8 cellular contexts compared by ENCODE assay signal in the genomic region with DNA sequence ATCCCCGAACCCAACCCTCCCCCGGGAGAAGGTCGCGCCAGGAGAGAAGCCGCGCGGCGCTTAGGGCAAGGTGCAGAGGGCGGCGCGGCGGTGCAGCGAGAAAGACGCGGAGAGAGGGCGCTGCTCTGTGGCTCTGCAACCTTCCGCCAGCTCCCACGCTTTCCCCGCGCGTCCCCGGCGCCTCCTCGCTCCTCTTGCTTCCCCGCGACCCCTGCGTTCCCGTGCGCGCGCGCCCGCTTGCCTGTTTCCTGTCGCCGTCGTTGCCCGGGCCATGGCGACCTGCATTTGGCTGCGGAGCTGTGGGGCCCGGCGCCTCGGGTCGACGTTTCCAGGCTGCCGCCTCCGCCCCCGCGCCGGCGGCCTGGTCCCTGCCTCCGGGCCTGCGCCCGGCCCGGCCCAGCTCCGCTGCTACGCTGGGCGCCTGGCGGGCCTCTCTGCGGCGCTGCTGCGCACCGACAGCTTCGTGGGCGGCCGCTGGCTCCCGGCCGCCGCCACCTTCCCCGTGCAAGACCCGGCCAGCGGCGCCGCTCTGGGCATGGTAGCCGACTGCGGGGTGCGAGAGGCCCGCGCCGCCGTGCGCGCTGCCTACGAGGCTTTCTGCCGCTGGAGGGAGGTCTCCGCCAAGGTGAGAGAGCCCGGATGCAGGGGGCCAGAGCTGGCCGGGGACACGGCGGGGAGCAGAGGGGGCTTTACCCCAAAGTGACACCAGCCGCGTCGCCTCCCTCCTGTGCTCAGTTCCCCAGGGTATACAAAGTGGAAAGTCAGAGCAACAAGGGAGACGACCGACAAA.
DNase-seq lines count a peak whose midpoint lies in the region; ATAC-seq lines count a peak whose summit lies in the region.

TSS of gene ALDH5A1 (plus strand) at position 244 of the 790 bp plus-strand sequence. CDS start at position 272, 28 bp downstream.

- DNase-seq in 8988T (peak; percentile 56), NCI-H2171 (lab: John Stamatoyannopoulos, UW) (peak; percentile 76), cerebellar nuclear complex (lab: John Stamatoyannopoulos, UW) (peak; percentile 8 to 67), left kidney (ENCODE audit: low read depth, low spot score) (peak; percentile 95)
- peak; percentile 76 for DNase-seq in activated CD4-positive, CD25-positive, alpha-beta regulatory T cell treated with anti-CD3 and anti-CD28 coated beads, Interleukin-2, amount 50 U/mL, for 72 hours
- DNase-seq in stimulated activated CD4-positive, alpha-beta T cell treated with anti-CD3 and anti-CD28 coated beads, Interleukin-2, amount 100 ng/mL, for 24 hours: peak; percentile 81 to 86

- ATAC-seq in GM18502 (IDR thresholded peaks at IDR 0.05; ENCODE audit: poor library complexity, unreplicated experiment) (peak; percentile 79), HG02943 (IDR thresholded peaks at IDR 0.05; ENCODE audit: low read depth, unreplicated experiment) (peak; percentile 65)

Comparison
In these comparisons a context has a peak if more than half of its experiments do, and no peak if none do; other contexts are left out.
1. Peak in every context shown above with its lines: DNase-seq and ATAC-seq.
2. DNase-seq: peak in every context shown above with its lines; median percentile 95 in left kidney; 84 in stimulated activated CD4-positive, alpha-beta T cell treated with anti-CD3 and anti-CD28 coated beads, Interleukin-2, amount 100 ng/mL, for 24 hours; 76 in NCI-H2171; 76 in activated CD4-positive, CD25-positive, alpha-beta regulatory T cell treated with anti-CD3 and anti-CD28 coated beads, Interleukin-2, amount 50 U/mL, for 72 hours; 56 in 8988T; 38 in cerebellar nuclear complex.